ENCODE assay signal across 1 cellular context in genomic region chr1:12618661-12619395, GRCh38.
TF ChIP-seq lines count a peak whose summit lies in the region.

No MANE protein-coding gene starts in this region.

TF ChIP-seq in HepG2, 621 proteins besides CTCF, POLR2A, EP300 and RAD21 (continued from another document and continues in another):
- peak; percentile 93 for TF ChIP-seq PRDM10 (CRISPR knock-in tag; IDR thresholded peaks at IDR 0.05; ENCODE audit: low read depth)
- no peak for TF ChIP-seq GLI4 (CRISPR knock-in tag; IDR thresholded peaks at IDR 0.05; ENCODE audit: borderline replicate concordance)
- peak; percentile 67 for TF ChIP-seq DMAP1 (CRISPR knock-in tag; IDR thresholded peaks at IDR 0.05)
- no peak for TF ChIP-seq ZNF260 (CRISPR knock-in tag; IDR thresholded peaks at IDR 0.05; ENCODE audit: borderline replicate concordance, low read depth)
- no peak for TF ChIP-seq ZNF354B (CRISPR knock-in tag; IDR thresholded peaks at IDR 0.05)
- peak; percentile 94 for TF ChIP-seq FOXK1 (CRISPR knock-in tag; IDR thresholded peaks at IDR 0.05; ENCODE audit: borderline replicate concordance, low read depth)
- TF ChIP-seq ZFP36L1 (CRISPR knock-in tag; IDR thresholded peaks at IDR 0.05), result peak; percentile 69; the same call in 1 of the 2 replicates
- no peak for TF ChIP-seq BRD4 (CRISPR knock-in tag; IDR thresholded peaks at IDR 0.05)
- TF ChIP-seq THAP8 (CRISPR knock-in tag; IDR thresholded peaks at IDR 0.05; ENCODE audit: borderline replicate concordance), result no peak
- TF ChIP-seq ZNF362 (CRISPR knock-in tag; IDR thresholded peaks at IDR 0.05; ENCODE audit: borderline replicate concordance), result peak; percentile 57; the same call in 1 of the 2 replicates
- TF ChIP-seq ZNF263 (CRISPR knock-in tag; IDR thresholded peaks at IDR 0.05), result peak; percentile 78
- TF ChIP-seq ZFX (CRISPR knock-in tag; IDR thresholded peaks at IDR 0.05; ENCODE audit: low read depth), result no peak; the same call in 1 of the 2 replicates
- peak; percentile 76 for TF ChIP-seq ZBTB25 (CRISPR knock-in tag; IDR thresholded peaks at IDR 0.05)
- TF ChIP-seq CHD2 (IDR thresholded peaks at IDR 0.05; ENCODE audit: low read depth, low read length), result no peak
- peak; percentile 92 for TF ChIP-seq SKI (IDR thresholded peaks at IDR 0.05; ENCODE audit: partially characterized antibody)
- TF ChIP-seq LBX2 (CRISPR knock-in tag; IDR thresholded peaks at IDR 0.05; ENCODE audit: borderline replicate concordance), result no peak
- TF ChIP-seq ZBTB46 (CRISPR knock-in tag; IDR thresholded peaks at IDR 0.05; ENCODE audit: borderline replicate concordance), result no peak
- peak; percentile 67; the same call in 1 of the 2 replicates for TF ChIP-seq ZNF670 (CRISPR knock-in tag; IDR thresholded peaks at IDR 0.05; ENCODE audit: borderline replicate concordance)
- TF ChIP-seq ARNT2 (CRISPR knock-in tag; IDR thresholded peaks at IDR 0.05; ENCODE audit: low read depth), result peak; percentile 87
- peak; percentile 91; the same call in 1 of the 2 replicates for TF ChIP-seq KAT7 (CRISPR knock-in tag; IDR thresholded peaks at IDR 0.05; ENCODE audit: borderline replicate concordance)
- no peak for TF ChIP-seq NFYB (CRISPR knock-in tag; IDR thresholded peaks at IDR 0.05)
- no peak for TF ChIP-seq DNMT3B (CRISPR knock-in tag; conservative IDR thresholded peaks at IDR 0.05)
- peak; percentile 73; the same call in 1 of the 2 replicates for TF ChIP-seq ZNF329 (CRISPR knock-in tag; IDR thresholded peaks at IDR 0.05; ENCODE audit: low read depth)
- no peak for TF ChIP-seq RNF219 (CRISPR knock-in tag; IDR thresholded peaks at IDR 0.05)
- no peak; the same call in none of the 2 replicates for TF ChIP-seq HIC2 (CRISPR knock-in tag; IDR thresholded peaks at IDR 0.05; ENCODE audit: low read depth)
- no peak; the same call in 1 of the 2 replicates for TF ChIP-seq ZNF784 (CRISPR knock-in tag; IDR thresholded peaks at IDR 0.05; ENCODE audit: borderline replicate concordance)
- no peak for TF ChIP-seq ZNF883 (CRISPR knock-in tag; IDR thresholded peaks at IDR 0.05; ENCODE audit: not compliant biosample characterization)
- peak; percentile 26; the same call in 1 of the 2 replicates for TF ChIP-seq SAFB2 (CRISPR knock-in tag; IDR thresholded peaks at IDR 0.05; ENCODE audit: borderline replicate concordance, low read depth)
- peak; percentile 68; the same call in 1 of the 2 replicates for TF ChIP-seq SOX13 (IDR thresholded peaks at IDR 0.05)
- TF ChIP-seq SOX13 (CRISPR knock-in tag; conservative IDR thresholded peaks at IDR 0.05 in 1 of 2, IDR thresholded peaks at IDR 0.05 in 1 of 2), result peak in 1 of 2 experiments; percentile 86; a peak in 2 of 4 replicates
- TF ChIP-seq MAX (IDR thresholded peaks at IDR 0.05), result peak; percentile 90
- no peak for TF ChIP-seq ONECUT2 (CRISPR knock-in tag; IDR thresholded peaks at IDR 0.05)
- TF ChIP-seq HOXA9 (CRISPR knock-in tag; IDR thresholded peaks at IDR 0.05; ENCODE audit: borderline replicate concordance), result 0 out of 2 replicates have a peak, but pooled peaks have one; percentile 50
- no peak for TF ChIP-seq ZNF44 (CRISPR knock-in tag; IDR thresholded peaks at IDR 0.05)
- TF ChIP-seq AHDC1 (CRISPR knock-in tag; IDR thresholded peaks at IDR 0.05; ENCODE audit: borderline replicate concordance), result peak; percentile 73; the same call in 1 of the 2 replicates
- peak; percentile 85; the same call in 1 of the 2 replicates for TF ChIP-seq ZNF451 (CRISPR knock-in tag; IDR thresholded peaks at IDR 0.05)
- TF ChIP-seq DBP (CRISPR knock-in tag; IDR thresholded peaks at IDR 0.05; ENCODE audit: not compliant biosample characterization), result no peak
